Comparison of ENCODE assay signal across 21 cellular contexts in the genomic region with DNA sequence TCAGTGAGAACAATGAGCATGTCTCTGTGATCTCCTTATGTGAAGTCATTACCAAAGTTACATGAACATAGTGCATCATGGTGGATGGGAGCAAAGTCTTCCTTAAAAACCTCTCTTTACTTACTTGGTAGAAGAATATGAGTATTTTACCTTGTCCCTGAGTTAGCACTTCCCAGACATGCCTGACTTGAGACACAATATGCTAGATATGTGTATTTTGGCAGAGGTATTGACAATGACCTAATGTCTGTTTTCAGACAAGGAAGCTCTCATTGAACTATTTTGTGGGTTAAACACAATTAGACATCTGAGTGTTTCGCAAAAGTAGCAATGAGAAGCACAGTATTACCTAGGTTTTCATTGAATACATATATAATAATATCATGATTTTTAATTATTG.
DNase-seq lines count a peak whose midpoint lies in the region; ATAC-seq and TF ChIP-seq lines count a peak whose summit lies in the region.
"Had no signal": no experiment of that assay in that cellular context is flagged by ENCODE, and none has a peak within 500 bp of the region (broad histone marks: within the 10 kb centered on the region; RNA-seq: fewer than 3 reads in every experiment).

No MANE protein-coding gene starts in this region.

- no peaks in the 10 kb centered on the region for H3K36me3 Mint-ChIP-seq in activated T-helper 2 cell treated with anti-CD3 and anti-CD28 coated beads, Interferon-gamma antibody, Interleukin-2, Interleukin-4, amounts not matched to agents 10 μg/mL and 5 μg/mL and 100 μg/mL, durations not matched to agents 14 hours and 24 hours and 36 hours (ENCODE audit: low read depth)
- H3K36me3 Mint-ChIP-seq: activated naive CD4-positive, alpha-beta T cell treated with anti-CD3 and anti-CD28 coated beads, Interleukin-2, amount 10 ng/mL, durations not matched to agents 7 days and 5 days; IgD-negative memory B cell; naive B cell; stimulated activated effector memory CD8-positive, alpha-beta T cell treated with anti-CD3 and anti-CD28 coated beads, Interleukin-12 subunit alpha, Interleukin-12 subunit beta, amount 100 ng/mL, for 72 hours had no signal

- H3K27me3 Mint-ChIP-seq in activated T-helper 2 cell treated with anti-CD3 and anti-CD28 coated beads, Interferon-gamma antibody, Interleukin-2, Interleukin-4, amounts not matched to agents 10 μg/mL and 5 μg/mL and 100 μg/mL, durations not matched to agents 14 hours and 24 hours and 36 hours (ENCODE audit: low read depth), result no peaks in the 10 kb centered on the region
- H3K27me3 Mint-ChIP-seq: activated naive CD4-positive, alpha-beta T cell treated with anti-CD3 and anti-CD28 coated beads, Interleukin-2, amount 10 ng/mL, durations not matched to agents 7 days and 5 days; IgD-negative memory B cell; naive B cell had no signal

- DNase-seq in AG20443 (ENCODE audit: low spot score), result peak; percentile 17
- peak; percentile 10 for DNase-seq in LNCaP clone FGC (ENCODE audit: low read depth)
- DNase-seq in adipocyte (ENCODE audit: low read depth), result peak; percentile 36
- DNase-seq in fibroblast of the aortic adventitia (ENCODE audit: low read depth), result peak; percentile 15
- DNase-seq in activated T-helper 2 cell treated with anti-CD3 and anti-CD28 coated beads, Interferon-gamma antibody, Interleukin-2, Interleukin-4, amounts not matched to agents 10 μg/mL and 5 μg/mL and 100 μg/mL, durations not matched to agents 14 hours and 24 hours and 36 hours (ENCODE audit: low spot score), result no peak
- no peak for DNase-seq in GM19238 (ENCODE audit: insufficient read length, low spot score)
- no peak for DNase-seq in activated naive CD4-positive, alpha-beta T cell treated with Interleukin-2 at 50 U/mL for 16 hours
- DNase-seq: ACHN; activated CD4-positive, alpha-beta T cell treated with anti-CD3 and anti-CD28 coated beads for 48 hours; activated naive CD4-positive, alpha-beta T cell treated with anti-CD3 and anti-CD28 coated beads, Interleukin-2, amount 10 ng/mL, durations not matched to agents 7 days and 5 days; activated T-cell treated with anti-CD3 and anti-CD28 coated beads, Interleukin-2, amount 50 U/mL, for 72 hours; Calu3; left ventricle myocardium inferior; naive B cell; NCI-H2081 treated with DMSO at 0.1 percent for 48 hours; NCI-H510A treated with DMSO at 0.1 percent for 48 hours; substantia nigra had no signal

- no peak overlapping the region for H3K4me3 ChIP-seq in LNCaP clone FGC (ENCODE audit: low read depth, low read length)
- H3K4me3 ChIP-seq in adipocyte (ENCODE audit: low read length), result no peak overlapping the region
- H3K4me3 ChIP-seq in fibroblast of the aortic adventitia (ENCODE audit: low read depth, low read length), result no peak overlapping the region
- H3K4me3 ChIP-seq: left ventricle myocardium inferior had no signal

- H3K9me3 Mint-ChIP-seq in activated T-helper 2 cell treated with anti-CD3 and anti-CD28 coated beads, Interferon-gamma antibody, Interleukin-2, Interleukin-4, amounts not matched to agents 10 μg/mL and 5 μg/mL and 100 μg/mL, durations not matched to agents 14 hours and 24 hours and 36 hours, result peaks cover 3% of the 10 kb centered on the region

- no peak overlapping the region for H3K27ac Mint-ChIP-seq in activated T-helper 2 cell treated with anti-CD3 and anti-CD28 coated beads, Interferon-gamma antibody, Interleukin-2, Interleukin-4, amounts not matched to agents 10 μg/mL and 5 μg/mL and 100 μg/mL, durations not matched to agents 14 hours and 24 hours and 36 hours
- H3K27ac Mint-ChIP-seq: activated naive CD4-positive, alpha-beta T cell treated with anti-CD3 and anti-CD28 coated beads, Interleukin-2, amount 10 ng/mL, durations not matched to agents 7 days and 5 days; activated T-cell treated with anti-CD3 and anti-CD28 coated beads, Interleukin-2, amount 50 U/mL, for 72 hours; IgD-negative memory B cell; naive B cell; stimulated activated effector memory CD8-positive, alpha-beta T cell treated with anti-CD3 and anti-CD28 coated beads, Interleukin-12 subunit alpha, Interleukin-12 subunit beta, amount 100 ng/mL, for 72 hours had no signal

- H3K27me3 ChIP-seq in adipocyte (replicated peaks; ENCODE audit: control insufficient read depth, insufficient read depth, low read length), result no peaks in the 10 kb centered on the region
- H3K27me3 ChIP-seq: foreskin keratinocyte had no signal

- no peaks in the 10 kb centered on the region for H3K4me1 Mint-ChIP-seq in activated T-helper 2 cell treated with anti-CD3 and anti-CD28 coated beads, Interferon-gamma antibody, Interleukin-2, Interleukin-4, amounts not matched to agents 10 μg/mL and 5 μg/mL and 100 μg/mL, durations not matched to agents 14 hours and 24 hours and 36 hours (ENCODE audit: low read depth)
- H3K4me1 Mint-ChIP-seq: activated naive CD4-positive, alpha-beta T cell treated with anti-CD3 and anti-CD28 coated beads, Interleukin-2, amount 10 ng/mL, durations not matched to agents 7 days and 5 days; IgD-negative memory B cell; naive B cell; stimulated activated effector memory CD8-positive, alpha-beta T cell treated with anti-CD3 and anti-CD28 coated beads, Interleukin-12 subunit alpha, Interleukin-12 subunit beta, amount 100 ng/mL, for 72 hours had no signal

- H3K36me3 ChIP-seq in adipocyte (ENCODE audit: control insufficient read depth, insufficient read depth, low read length, severe bottlenecking), result no peaks in the 10 kb centered on the region
- H3K36me3 ChIP-seq: left ventricle myocardium inferior had no signal

- ATAC-seq in GM21381 (IDR thresholded peaks at IDR 0.05; ENCODE audit: unreplicated experiment), result no peak
- ATAC-seq: activated T-cell treated with anti-CD3 and anti-CD28 coated beads, Interleukin-2, amount 50 U/mL, for 72 hours; foreskin keratinocyte; stimulated activated effector memory CD8-positive, alpha-beta T cell treated with anti-CD3 and anti-CD28 coated beads, Interleukin-12 subunit alpha, Interleukin-12 subunit beta, amount 100 ng/mL, for 72 hours had no signal

- peaks cover 4% of the 10 kb centered on the region for H3K9me3 ChIP-seq in adipocyte (ENCODE audit: control insufficient read depth, low read length)

- H3K4me1 ChIP-seq in adipocyte (ENCODE audit: control insufficient read depth, insufficient read depth, low read length), result no peaks in the 10 kb centered on the region
- H3K4me1 ChIP-seq: foreskin keratinocyte, left ventricle myocardium inferior had no signal

- intact Hi-C loops in activated T-helper 2 cell treated with anti-CD3 and anti-CD28 coated beads, Interferon-gamma antibody, Interleukin-2, Interleukin-4, amounts not matched to agents 10 μg/mL and 5 μg/mL and 100 μg/mL, durations not matched to agents 14 hours and 24 hours and 36 hours (cut with micrococcal nuclease), result no loop called here

- TF ChIP-seq CTCF in LNCaP clone FGC (IDR thresholded peaks at IDR 0.05; ENCODE audit: control insufficient read depth, extremely low read depth, insufficient read depth) (no peak), fibroblast of the aortic adventitia (IDR thresholded peaks at IDR 0.05; ENCODE audit: insufficient read depth, low read length) (no peak)

- no peak overlapping the region for H3K9ac ChIP-seq in adipocyte (ENCODE audit: low read length)

- no peak overlapping the region for H3K4me3 Mint-ChIP-seq in activated T-helper 2 cell treated with anti-CD3 and anti-CD28 coated beads, Interferon-gamma antibody, Interleukin-2, Interleukin-4, amounts not matched to agents 10 μg/mL and 5 μg/mL and 100 μg/mL, durations not matched to agents 14 hours and 24 hours and 36 hours (ENCODE audit: low read depth)
- H3K4me3 Mint-ChIP-seq: activated naive CD4-positive, alpha-beta T cell treated with anti-CD3 and anti-CD28 coated beads, Interleukin-2, amount 10 ng/mL, durations not matched to agents 7 days and 5 days; activated T-cell treated with anti-CD3 and anti-CD28 coated beads, Interleukin-2, amount 50 U/mL, for 72 hours; IgD-negative memory B cell; naive B cell; stimulated activated effector memory CD8-positive, alpha-beta T cell treated with anti-CD3 and anti-CD28 coated beads, Interleukin-12 subunit alpha, Interleukin-12 subunit beta, amount 100 ng/mL, for 72 hours had no signal

Comparison
In these comparisons a context has a peak if more than half of its experiments do, and no peak if none do; other contexts are left out.
1. DNase-seq: peak in AG20443 (single experiment), LNCaP clone FGC (single experiment), adipocyte (single experiment) and fibroblast of the aortic adventitia (single experiment); none in activated T-helper 2 cell treated with anti-CD3 and anti-CD28 coated beads, Interferon-gamma antibody, Interleukin-2, Interleukin-4, amounts not matched to agents 10 μg/mL and 5 μg/mL and 100 μg/mL, durations not matched to agents 14 hours and 24 hours and 36 hours (single experiment), GM19238 (single experiment) and activated naive CD4-positive, alpha-beta T cell treated with Interleukin-2 at 50 U/mL for 16 hours (single experiment).